14 cellular contexts compared by ENCODE assay signal in genomic region chr20:50855498-50856474, GRCh38.
DNase-seq lines count a peak whose midpoint lies in the region; ATAC-seq, FAIRE-seq and TF ChIP-seq lines count a peak whose summit lies in the region.
"Had no signal": no experiment of that assay in that cellular context is flagged by ENCODE, and none has a peak within 500 bp of the region (broad histone marks: within the 10 kb centered on the region; RNA-seq: fewer than 3 reads in every experiment).

No MANE protein-coding gene starts in this region.

- intact Hi-C loops in HepG2 (cut with micrococcal nuclease; ENCODE audit: unreplicated experiment) = loop anchor here (2.0 to 5.0 kb wide), 2 partner anchors 39 to 72 kb away; no protein-coding TSS in a partner anchor

- no peaks in the 10 kb centered on the region; the same call in 1 of the 2 replicates for H4K20me1 ChIP-seq in HepG2 (ENCODE audit: insufficient read depth, low read length)

- no peaks in the 10 kb centered on the region for H3K27me3 ChIP-seq in HepG2 (ENCODE audit: control insufficient read depth in 1 of 2, insufficient read depth in 2 of 2, low read length in 2 of 2)
- H3K27me3 ChIP-seq: dorsolateral prefrontal cortex, tibial artery had no signal

- WGBS in HepG2 (ENCODE audit: low lambda C conversion rate) = 18% methylated on average over 23 of the region's 23 CpGs

- DNase-seq in ACHN (peak; percentile 8), HuH-7.5 (ENCODE audit: low spot score) (peak; percentile 78), astrocyte of the cerebellum (ENCODE audit: low read depth) (peak; percentile 19), HepG2 (ENCODE audit: low spot score) (peak; percentile 89), occipital lobe (lab: John Stamatoyannopoulos, UW) (no peak), NCI-H524 (lab: John Stamatoyannopoulos, UW) (no peak)
- DNase-seq: activated naive CD4-positive, alpha-beta T cell treated with Interleukin-2 at 50 U/mL for 16 hours; dorsolateral prefrontal cortex; NCI-H2029; SHP77 treated with DMSO at 0.1 percent for 48 hours; tibial artery had no signal

- in situ Hi-C loops in ACHN (cut with HindIII; ENCODE audit: low pct_ligation_motif_present, low pct_unique_long_range_greater_than_20kb, low sequenced_read_pairs) (no loop called here), astrocyte of the cerebellum (cut with HindIII; ENCODE audit: low sequenced_read_pairs) (no loop called here), HepG2 (cut with HindIII; ENCODE audit: extremely low pct_ligation_motif_present, low pct_unique_long_range_greater_than_20kb) (no loop called here)

- BruUV-seq in HepG2 (replicated peaks; lab: Mats Ljungman, UMichigan) = no TSS peak

- peaks cover 45% of the 10 kb centered on the region for H3K4me1 ChIP-seq in HepG2 (ENCODE audit: insufficient read depth, low read length)
- H3K4me1 ChIP-seq: tibial artery had no signal

- no peak overlapping the region for H3K9ac ChIP-seq in HepG2 (ENCODE audit: insufficient read depth, low read depth, low read length)

- no peaks in the 10 kb centered on the region for H3K36me3 ChIP-seq in HepG2 (replicated peaks in 1 of 2; ENCODE audit: control insufficient read depth in 1 of 2, insufficient read depth in 2 of 2, low read length in 2 of 2)
- H3K36me3 ChIP-seq: tibial artery had no signal

- H3K27ac ChIP-seq in HepG2 (ENCODE audit: extremely low read length, insufficient read depth, low read length) = no peak overlapping the region
- H3K27ac ChIP-seq: dorsolateral prefrontal cortex, tibial artery had no signal

- POLR2A ChIA-PET in HepG2 (lab: Yijun Ruan, JAX) = interaction anchor here (1.0 to 1.4 kb wide), 5 partner anchors 10 to 103 kb away, joined by 3 to 5 read pairs (median 3); partner anchors contain the start of genes DPM1 and MOCS3

- H2AFZ ChIP-seq in HepG2 (ENCODE audit: low read length) = no peak overlapping the region

- no peak overlapping the region for H3K4me3 ChIP-seq in astrocyte of the cerebellum (ENCODE audit: low read depth, low read length)
- peak overlapping the region in 1 of 3 experiments; percentile 39; a peak in 2 of 6 replicates for H3K4me3 ChIP-seq in HepG2 (replicated peaks in 1 of 3; ENCODE audit: insufficient read depth in 1 of 3, low read depth in 2 of 3, low read length in 3 of 3)
- H3K4me3 ChIP-seq: dorsolateral prefrontal cortex, tibial artery had no signal

- CTCF ChIA-PET in HepG2 (lab: Yijun Ruan, JAX; ENCODE audit: low intra/inter-chr PET ratio, low total read pairs) = no interaction called here

- TF ChIP-seq CTCF in astrocyte of the cerebellum (IDR thresholded peaks at IDR 0.05; ENCODE audit: low read depth, low read length, missing control alignments) = no peak
- TF ChIP-seq CTCF in HepG2 (CRISPR knock-in tag; IDR thresholded peaks at IDR 0.05) = peak; percentile 46

- H3K9me3 ChIP-seq in HepG2 (ENCODE audit: low read length) = no peaks in the 10 kb centered on the region
- H3K9me3 ChIP-seq: tibial artery had no signal

- H3K4me2 ChIP-seq in HepG2 (ENCODE audit: low read depth, low read length) = peak overlapping the region; percentile 61

- H3K79me2 ChIP-seq in HepG2 (ENCODE audit: insufficient read depth, low read length) = no peaks in the 10 kb centered on the region

- peak; percentile 82 for ATAC-seq in HepG2
- no peak for ATAC-seq in HG03139 (IDR thresholded peaks at IDR 0.05; ENCODE audit: unreplicated experiment)
- ATAC-seq in GM21381 (IDR thresholded peaks at IDR 0.05; ENCODE audit: unreplicated experiment) = no peak

- TF ChIP-seq RAD21 in HepG2 (CRISPR knock-in tag; IDR thresholded peaks at IDR 0.05) = no peak

- peak; percentile 93 for FAIRE-seq in HepG2 (lab: Jason Lieb, UNC)
- FAIRE-seq: GM19239 had no signal

- TF ChIP-seq EP300 in HepG2 (IDR thresholded peaks at IDR 0.05; ENCODE audit: low read depth in 2 of 2, low read length in 2 of 2) = peak in 1 of 2 experiments; percentile 47; a peak in 1 of 4 replicates
- TF ChIP-seq EP300 in HepG2 (CRISPR knock-in tag; IDR thresholded peaks at IDR 0.05; ENCODE audit: borderline replicate concordance) = no peak; the same call in 1 of the 2 replicates

- TF ChIP-seq POLR2A in HepG2 (IDR thresholded peaks at IDR 0.05; ENCODE audit: insufficient read depth in 1 of 2, low read depth in 2 of 2, low read length in 2 of 2) = no peak

TF ChIP-seq in HepG2, 621 proteins besides CTCF, POLR2A, EP300 and RAD21 (continues in another document):
- TF ChIP-seq CCAR2 (optimal IDR thresholded peaks at IDR 0.05; ENCODE audit: low read depth, low read length) (no peak), ZNF280D (CRISPR knock-in tag; IDR thresholded peaks at IDR 0.05) (0 out of 2 replicates have a peak, but pooled peaks have one; percentile 48), HDAC2 (CRISPR knock-in tag; IDR thresholded peaks at IDR 0.05) (peak; percentile 75; the same call in 1 of the 2 replicates), ZNF740 (CRISPR knock-in tag; IDR thresholded peaks at IDR 0.05) (no peak), ZNF724P (CRISPR knock-in tag; IDR thresholded peaks at IDR 0.05; ENCODE audit: borderline replicate concordance) (0 out of 2 replicates have a peak, but pooled peaks have one; percentile 19), NFKB2 (CRISPR knock-in tag; IDR thresholded peaks at IDR 0.05; ENCODE audit: borderline replicate concordance) (0 out of 2 replicates have a peak, but pooled peaks have one; percentile 43), ATF5 (CRISPR knock-in tag; IDR thresholded peaks at IDR 0.05; ENCODE audit: low read depth) (0 out of 2 replicates have a peak, but pooled peaks have one; percentile 21), STAG1 (CRISPR knock-in tag; IDR thresholded peaks at IDR 0.05) (peak; percentile 1; the same call in 1 of the 2 replicates), HOXA7 (CRISPR knock-in tag; IDR thresholded peaks at IDR 0.05) (no peak), ZSCAN20 (CRISPR knock-in tag; IDR thresholded peaks at IDR 0.05; ENCODE audit: borderline replicate concordance) (no peak), NR3C1 (CRISPR knock-in tag; IDR thresholded peaks at IDR 0.05) (no peak), ZKSCAN1 (IDR thresholded peaks at IDR 0.05; ENCODE audit: low read length) (no peak), BORCS8-MEF2B (CRISPR knock-in tag; IDR thresholded peaks at IDR 0.05) (0 out of 2 replicates have a peak, but pooled peaks have one; percentile 35), THRA (CRISPR knock-in tag; IDR thresholded peaks at IDR 0.05; ENCODE audit: borderline replicate concordance) (no peak), THAP11 (CRISPR knock-in tag; IDR thresholded peaks at IDR 0.05) (0 out of 2 replicates have a peak, but pooled peaks have one; percentile 41), ETV5 (CRISPR knock-in tag; IDR thresholded peaks at IDR 0.05; ENCODE audit: borderline replicate concordance) (peak; percentile 25; the same call in 1 of the 2 replicates), MXD1 (CRISPR knock-in tag; IDR thresholded peaks at IDR 0.05) (0 out of 2 replicates have a peak, but pooled peaks have one; percentile 32), HNRNPL (IDR thresholded peaks at IDR 0.05; ENCODE audit: low read depth, low read length) (0 out of 2 replicates have a peak, but pooled peaks have one; percentile 19), TGIF2 (CRISPR knock-in tag; IDR thresholded peaks at IDR 0.05) (peak; percentile 70; the same call in 1 of the 2 replicates)

Comparison
In these comparisons a context has a peak if more than half of its experiments do, and no peak if none do; other contexts are left out.
1. DNase-seq: peak in ACHN (single experiment), HuH-7.5 (single experiment), astrocyte of the cerebellum (single experiment) and HepG2 (single experiment); none in occipital lobe (single experiment) and NCI-H524 (0 of 2).